In genomic region chr12:56684745-56685369, GRCh38 we compare ENCODE assay signal across 8 cellular contexts. TPM values are rescaled to one million over a fixed set of nuclear protein-coding genes. Genes with fewer than 3 reads are reported as not detected.
DNase-seq lines count a peak whose midpoint lies in the region; ATAC-seq lines count a peak whose summit lies in the region.

No MANE protein-coding gene starts in this region.

- no peaks in the 10 kb centered on the region for H3K27me3 Mint-ChIP-seq in activated T-cell treated with anti-CD3 and anti-CD28 coated beads, Interleukin-2, amount 50 U/mL, for 72 hours (ENCODE audit: low read depth)
- peaks cover 13 to 34% (median 31%) of the 10 kb centered on the region in 3 donors for H3K27me3 Mint-ChIP-seq in immature natural killer cell (ENCODE audit: low read depth in 3 of 3)
- no peaks in the 10 kb centered on the region for H3K27me3 Mint-ChIP-seq in stimulated activated naive B cell treated with anti-CD40 and anti-IgM and Interleukin-4, amounts not matched to agents 10 μg/mL and 1 μg/mL and 100 μg/mL, for 72 hours

- H3K36me3 Mint-ChIP-seq in activated T-cell treated with anti-CD3 and anti-CD28 coated beads, Interleukin-2, amount 50 U/mL, for 72 hours (ENCODE audit: insufficient read depth in 2 of 2) = peaks cover 12 to 46% of the 10 kb centered on the region in 2 donors
- peaks cover 3 to 4% (median 4%) of the 10 kb centered on the region in 3 donors for H3K36me3 Mint-ChIP-seq in immature natural killer cell
- H3K36me3 Mint-ChIP-seq in stimulated activated naive B cell treated with anti-CD40 and anti-IgM and Interleukin-4, amounts not matched to agents 10 μg/mL and 1 μg/mL and 100 μg/mL, for 72 hours = peaks cover 39 to 53% of the 10 kb centered on the region in 2 donors

- DNase-seq in NCI-H82 (lab: John Stamatoyannopoulos, UW) (peak; percentile 52), NCI-H82 treated with DMSO at 0.1 percent for 48 hours (lab: John Stamatoyannopoulos, UW; ENCODE audit: unreplicated experiment) (no peak), immature natural killer cell (peak in 1 of 3 donors; percentile 16), NCI-H128 (lab: John Stamatoyannopoulos, UW; ENCODE audit: unreplicated experiment) (no peak)
- DNase-seq in activated T-cell treated with anti-CD3 and anti-CD28 coated beads, Interleukin-2, amount 50 U/mL, for 72 hours = no peak
- DNase-seq in stimulated activated naive B cell treated with anti-CD40 and anti-IgM and Interleukin-4, amounts not matched to agents 10 μg/mL and 1 μg/mL and 100 μg/mL, for 72 hours = no peak
- no peak for DNase-seq in activated CD4-positive, CD25-positive, alpha-beta regulatory T cell treated with anti-CD3 and anti-CD28 coated beads, Interleukin-2, amount 50 U/mL, for 72 hours

- H3K4me1 Mint-ChIP-seq in activated T-cell treated with anti-CD3 and anti-CD28 coated beads, Interleukin-2, amount 50 U/mL, for 72 hours (ENCODE audit: low read depth) = peaks cover 68% of the 10 kb centered on the region
- peaks cover 60 to 63% of the 10 kb centered on the region in 2 donors for H3K4me1 Mint-ChIP-seq in immature natural killer cell
- H3K4me1 Mint-ChIP-seq in stimulated activated naive B cell treated with anti-CD40 and anti-IgM and Interleukin-4, amounts not matched to agents 10 μg/mL and 1 μg/mL and 100 μg/mL, for 72 hours = peaks cover 22 to 50% of the 10 kb centered on the region in 2 donors

- peak overlapping the region; percentile 95 to 99 for H3K4me3 Mint-ChIP-seq in activated T-cell treated with anti-CD3 and anti-CD28 coated beads, Interleukin-2, amount 50 U/mL, for 72 hours
- peak overlapping the region; percentile 63 to 100 (median 83) for H3K4me3 Mint-ChIP-seq in immature natural killer cell
- H3K4me3 Mint-ChIP-seq in stimulated activated naive B cell treated with anti-CD40 and anti-IgM and Interleukin-4, amounts not matched to agents 10 μg/mL and 1 μg/mL and 100 μg/mL, for 72 hours = peak overlapping the region; percentile 77 to 79

- no peak for ATAC-seq in activated T-cell treated with anti-CD3 and anti-CD28 coated beads, Interleukin-2, amount 50 U/mL, for 72 hours (replicated peaks in 1 of 2)
- no peak for ATAC-seq in stimulated activated naive B cell treated with anti-CD40 and anti-IgM and Interleukin-4, amounts not matched to agents 10 μg/mL and 1 μg/mL and 100 μg/mL, for 72 hours (replicated peaks)
- ATAC-seq in GM21367 (IDR thresholded peaks at IDR 0.05; ENCODE audit: unreplicated experiment) = no peak

- peak overlapping the region; percentile 98 for H3K27ac Mint-ChIP-seq in activated T-cell treated with anti-CD3 and anti-CD28 coated beads, Interleukin-2, amount 50 U/mL, for 72 hours
- peak overlapping the region; percentile 88 to 99 (median 92) for H3K27ac Mint-ChIP-seq in immature natural killer cell
- peak overlapping the region; percentile 92 for H3K27ac Mint-ChIP-seq in stimulated activated naive B cell treated with anti-CD40 and anti-IgM and Interleukin-4, amounts not matched to agents 10 μg/mL and 1 μg/mL and 100 μg/mL, for 72 hours

- no peaks in the 10 kb centered on the region for H3K9me3 Mint-ChIP-seq in activated T-cell treated with anti-CD3 and anti-CD28 coated beads, Interleukin-2, amount 50 U/mL, for 72 hours
- no peaks in the 10 kb centered on the region for H3K9me3 Mint-ChIP-seq in immature natural killer cell
- H3K9me3 Mint-ChIP-seq in stimulated activated naive B cell treated with anti-CD40 and anti-IgM and Interleukin-4, amounts not matched to agents 10 μg/mL and 1 μg/mL and 100 μg/mL, for 72 hours = no peaks in the 10 kb centered on the region

RNA-seq across cellular contexts. Expression of gene PTGES3, which starts 3.2 kb away (rescaled TPM):
- total RNA-seq in activated T-cell treated with anti-CD3 and anti-CD28 coated beads, Interleukin-2, amount 50 U/mL, for 72 hours = 100 to 1,000 TPM; 166 to 192 TPM
- 100 to 1,000 TPM; 175 to 222 (median 180) TPM for polyA plus RNA-seq in immature natural killer cell

RNA-seq across cellular contexts. Expression of gene ATP5F1B, which starts 39.1 kb away (rescaled TPM):
- total RNA-seq in activated T-cell treated with anti-CD3 and anti-CD28 coated beads, Interleukin-2, amount 50 U/mL, for 72 hours = 100 to 1,000 TPM; 661 to 679 TPM
- 1,000 to 10,000 TPM in 1 of 3 donors, 100 to 1,000 TPM in 2; 795 to 1,475 (median 867) TPM for polyA plus RNA-seq in immature natural killer cell

RNA-seq across cellular contexts. Expression of gene NACA, which starts 40.2 kb away (rescaled TPM):
- total RNA-seq in activated T-cell treated with anti-CD3 and anti-CD28 coated beads, Interleukin-2, amount 50 U/mL, for 72 hours = 100 to 1,000 TPM; 903 to 922 TPM
- polyA plus RNA-seq in immature natural killer cell = 100 to 1,000 TPM; 662 to 819 (median 747) TPM

RNA-seq across cellular contexts. Expression of gene BAZ2A, which starts 54.7 kb away (rescaled TPM):
- 100 to 1,000 TPM; 128 to 154 TPM for total RNA-seq in activated T-cell treated with anti-CD3 and anti-CD28 coated beads, Interleukin-2, amount 50 U/mL, for 72 hours
- 10 to 100 TPM in 2 of 3 donors, 1 to 10 TPM in 1; 6.5 to 37.5 (median 11.9) TPM for polyA plus RNA-seq in immature natural killer cell
